Comparison of ENCODE assay signal across 18 cellular contexts in genomic region chr2:221492606-221493005, GRCh38.
A peak's percentile ranks its signal among the peaks of the same experiment; 100 is the strongest.
DNase-seq lines count a peak whose midpoint lies in the region; TF ChIP-seq lines count a peak whose summit lies in the region.
"Had no signal": no experiment of that assay in that cellular context is flagged by ENCODE, and none has a peak within 500 bp of the region (broad histone marks: within the 10 kb centered on the region; RNA-seq: fewer than 3 reads in every experiment).

No MANE protein-coding gene starts in this region.

- POLR2A ChIA-PET in OCI-LY7 (lab: Charles Lee), result interaction anchor here (1.3 kb wide), 1 partner anchor 76 kb away, joined by 9 read pairs; no protein-coding TSS in a partner anchor

- no peaks in the 10 kb centered on the region for H3K4me1 ChIP-seq in OCI-LY7 (ENCODE audit: insufficient read depth, low read length, poor library complexity, severe bottlenecking)

- intact Hi-C loops in OCI-LY7 (cut with micrococcal nuclease; ENCODE audit: unreplicated experiment) (no loop called here), Calu3 (cut with micrococcal nuclease; ENCODE audit: unreplicated experiment) (no loop called here)

- DNase-seq in AG10803 (ENCODE audit: low read depth) (peak; percentile 84), HS-5 (ENCODE audit: low read depth) (peak; percentile 47), cerebellar cortex (ENCODE audit: low spot score) (peak; percentile 68), fibroblast of the conjunctiva (ENCODE audit: low read depth) (peak; percentile 28), OCI-LY7 (ENCODE audit: low spot score) (no peak), Calu3 (no peak), DMS114 treated with DMSO at 0.1 percent for 48 hours (lab: John Stamatoyannopoulos, UW; ENCODE audit: unreplicated experiment) (no peak), SIG-M5 treated with dmso at 0.1 percent for 504 hours (lab: John Stamatoyannopoulos, UW; ENCODE audit: unreplicated experiment) (no peak)
- DNase-seq: COR-L47, DMS79, GDM1, GOT3, NCI-H1436 treated with DMSO at 0.1 percent for 48 hours, NCI-H2227 treated with DMSO at 0.1 percent for 48 hours, PC-9 had no signal

- H3K4me3 ChIP-seq in AG10803 (ENCODE audit: low read length), result no peak overlapping the region
- no peak overlapping the region for H3K4me3 ChIP-seq in OCI-LY7 (ENCODE audit: low read depth, low read length, poor library complexity, severe bottlenecking)
- H3K4me3 ChIP-seq: PC-9, SK-N-MC had no signal

- no peak overlapping the region for H3K4me3 Mint-ChIP-seq in Calu3 (ENCODE audit: low read depth, unreplicated experiment)
- H3K4me3 Mint-ChIP-seq: CD14-positive monocyte, IgD-negative memory B cell had no signal

- H3K9me3 ChIP-seq in OCI-LY7 (ENCODE audit: low read length), result no peaks in the 10 kb centered on the region

- CTCF ChIA-PET in OCI-LY7 (lab: Charles Lee; ENCODE audit: unreplicated experiment), result no interaction called here
- CTCF ChIA-PET in Calu3 (lab: Charles Lee), result interaction anchor here (1.2 kb wide), 1 partner anchor 8 kb away, joined by 3 read pairs; no protein-coding TSS in a partner anchor

- H3K27ac Mint-ChIP-seq in Calu3 (ENCODE audit: unreplicated experiment), result no peak overlapping the region
- H3K27ac Mint-ChIP-seq: CD14-positive monocyte had no signal

- no peak overlapping the region for H3K27ac ChIP-seq in OCI-LY7 (ENCODE audit: low read depth, low read length, poor library complexity, severe bottlenecking)
- H3K27ac ChIP-seq: PC-9, SK-N-MC had no signal

- H3K36me3 ChIP-seq in OCI-LY7 (ENCODE audit: insufficient read depth, low read length), result no peaks in the 10 kb centered on the region

- H3K36me3 Mint-ChIP-seq in Calu3 (ENCODE audit: insufficient read depth, unreplicated experiment), result no peaks in the 10 kb centered on the region
- H3K36me3 Mint-ChIP-seq: CD14-positive monocyte had no signal

- no peak overlapping the region for H2AFZ ChIP-seq in OCI-LY7 (ENCODE audit: low read length)
- H2AFZ ChIP-seq: PC-9 had no signal

- peaks cover 9% of the 10 kb centered on the region for H3K4me1 Mint-ChIP-seq in Calu3 (ENCODE audit: low read depth, unreplicated experiment)
- H3K4me1 Mint-ChIP-seq: CD14-positive monocyte had no signal

- H3K27me3 Mint-ChIP-seq in Calu3 (ENCODE audit: unreplicated experiment), result no peaks in the 10 kb centered on the region

- BruUV-seq in OCI-LY7 (replicated peaks; lab: Mats Ljungman, UMichigan) (no TSS peak), Calu3 (replicated peaks; lab: Mats Ljungman, UMichigan) (no TSS peak)

- no peak for TF ChIP-seq CTCF in AG10803 (conservative IDR thresholded peaks at IDR 0.05; ENCODE audit: low read length)
- no peak for TF ChIP-seq CTCF in OCI-LY7 (conservative IDR thresholded peaks at IDR 0.05; ENCODE audit: low read length)
- no peak for TF ChIP-seq CTCF in Calu3 (IDR thresholded peaks at IDR 0.05; ENCODE audit: unreplicated experiment)

- H3K9me3 Mint-ChIP-seq in Calu3 (ENCODE audit: low read depth, unreplicated experiment), result no peaks in the 10 kb centered on the region

- no peak overlapping the region for H3K4me2 ChIP-seq in OCI-LY7 (ENCODE audit: low read length)
- H3K4me2 ChIP-seq: PC-9 had no signal

- H3K79me2 ChIP-seq in OCI-LY7 (ENCODE audit: insufficient read depth, low read depth, low read length), result no peaks in the 10 kb centered on the region

- H3K9me2 ChIP-seq in OCI-LY7 (ENCODE audit: insufficient read depth, low read length), result no peaks in the 10 kb centered on the region

- H4K20me1 ChIP-seq in OCI-LY7 (ENCODE audit: insufficient read depth, low read length), result no peaks in the 10 kb centered on the region

Comparison
In these comparisons a context has a peak if more than half of its experiments do, and no peak if none do; other contexts are left out.
1. DNase-seq: peak in AG10803 (single experiment), HS-5 (single experiment), cerebellar cortex (single experiment) and fibroblast of the conjunctiva (single experiment); none in OCI-LY7 (single experiment), Calu3 (single experiment), DMS114 treated with DMSO at 0.1 percent for 48 hours (single experiment) and SIG-M5 treated with dmso at 0.1 percent for 504 hours (single experiment).